Comparison of ENCODE assay signal across 2 cellular contexts in genomic region chr13:47004022-47004421, GRCh38.
TF ChIP-seq lines count a peak whose summit lies in the region.

No MANE protein-coding gene starts in this region.

TF ChIP-seq in GM23338, 12 proteins besides CTCF, POLR2A, EP300 and RAD21:
- TF ChIP-seq JUNB (IDR thresholded peaks at IDR 0.05; ENCODE audit: unreplicated experiment) (no peak), ZNF114 (CRISPR knock-in tag; IDR thresholded peaks at IDR 0.05) (no peak), REST (IDR thresholded peaks at IDR 0.05; ENCODE audit: unreplicated experiment) (no peak), ZNF462 (CRISPR knock-in tag; IDR thresholded peaks at IDR 0.05) (no peak), EZH2 (IDR thresholded peaks at IDR 0.05; ENCODE audit: low read depth, unreplicated experiment) (no peak), ZNF331 (CRISPR knock-in tag; IDR thresholded peaks at IDR 0.05; ENCODE audit: low read depth) (no peak), NANOG (IDR thresholded peaks at IDR 0.05; ENCODE audit: borderline replicate concordance) (no peak), EZH2phosphoT487 (IDR thresholded peaks at IDR 0.05; ENCODE audit: unreplicated experiment) (no peak), STAT1 (IDR thresholded peaks at IDR 0.05; ENCODE audit: unreplicated experiment) (no peak), POLR2AphosphoS5 (IDR thresholded peaks at IDR 0.05; ENCODE audit: low read depth) (no peak)
TF ChIP-seq in GM23338: peak in this region for 0.

TF ChIP-seq in H1, 55 proteins besides CTCF, POLR2A, EP300 and RAD21:
- TF ChIP-seq MAFK (IDR thresholded peaks at IDR 0.05; ENCODE audit: low read depth, low read length) (no peak), GABPA (IDR thresholded peaks at IDR 0.05; ENCODE audit: borderline replicate concordance, insufficient read depth, low read length) (no peak), SUZ12 (IDR thresholded peaks at IDR 0.05; ENCODE audit: low read length) (no peak), CHD1 (IDR thresholded peaks at IDR 0.05; ENCODE audit: low read depth, low read length) (no peak), EZH2 (IDR thresholded peaks at IDR 0.05; ENCODE audit: low read depth, low read length, severe bottlenecking) (no peak), HDAC2 (IDR thresholded peaks at IDR 0.05; ENCODE audit: borderline replicate concordance in 1 of 2, low read depth in 2 of 2, low read length in 2 of 2) (no peak), CTBP2 (IDR thresholded peaks at IDR 0.05; ENCODE audit: borderline replicate concordance, insufficient read depth, insufficient read length, low read length) (no peak), BCL11A (IDR thresholded peaks at IDR 0.05; ENCODE audit: low read depth in 2 of 2, low read length in 2 of 2) (no peak), RNF2 (IDR thresholded peaks at IDR 0.05; ENCODE audit: borderline replicate concordance, low read depth, low read length, missing control alignments, poor library complexity, severe bottlenecking) (no peak), PHF8 (conservative IDR thresholded peaks at IDR 0.05; ENCODE audit: low read depth, low read length) (no peak), SIX5 (IDR thresholded peaks at IDR 0.05; ENCODE audit: low read depth, low read length) (no peak), CEBPB (IDR thresholded peaks at IDR 0.05; ENCODE audit: low read depth, low read length) (no peak), CHD2 (IDR thresholded peaks at IDR 0.05; ENCODE audit: low read length) (no peak), BACH1 (IDR thresholded peaks at IDR 0.05; ENCODE audit: low read length) (no peak)
